2 cellular contexts compared by ENCODE assay signal in genomic region chr1:238517710-238518109, GRCh38.
TF ChIP-seq lines count a peak whose summit lies in the region.

No MANE protein-coding gene starts in this region.

TF ChIP-seq in HepG2, 621 proteins besides CTCF, POLR2A, EP300 and RAD21:
- TF ChIP-seq MAFK (conservative IDR thresholded peaks at IDR 0.05 in 1 of 2, IDR thresholded peaks at IDR 0.05 in 1 of 2; ENCODE audit: low read length in 2 of 2), result peak; percentile 59 to 91; a peak in 3 of 4 replicates
- no peak for TF ChIP-seq PLRG1 (conservative IDR thresholded peaks at IDR 0.05)
- no peak for TF ChIP-seq DNMT1 (CRISPR knock-in tag; IDR thresholded peaks at IDR 0.05)
- peak; percentile 85 for TF ChIP-seq MAFF (IDR thresholded peaks at IDR 0.05; ENCODE audit: low read depth, low read length)
- no peak for TF ChIP-seq FOXA3 (CRISPR knock-in tag; IDR thresholded peaks at IDR 0.05)

TF ChIP-seq in H1, 55 proteins besides CTCF, POLR2A, EP300 and RAD21:
- TF ChIP-seq MAFK (IDR thresholded peaks at IDR 0.05; ENCODE audit: low read depth, low read length) (peak; percentile 31; the same call in 1 of the 2 replicates), CHD2 (IDR thresholded peaks at IDR 0.05; ENCODE audit: low read length) (no peak), SUZ12 (IDR thresholded peaks at IDR 0.05; ENCODE audit: low read length) (no peak)
